15 cellular contexts compared by ENCODE assay signal in genomic region chr16:82134884-82135283, GRCh38. TPM values are rescaled to one million over a fixed set of nuclear protein-coding genes. Genes with fewer than 3 reads are reported as not detected.
DNase-seq lines count a peak whose midpoint lies in the region; ATAC-seq and TF ChIP-seq lines count a peak whose summit lies in the region.
"Had no signal": no experiment of that assay in that cellular context is flagged by ENCODE, and none has a peak within 500 bp of the region (broad histone marks: within the 10 kb centered on the region; RNA-seq: fewer than 3 reads in every experiment).

No MANE protein-coding gene starts in this region.

- intact Hi-C loops in activated CD4-positive, alpha-beta T cell treated with anti-CD3 and anti-CD28 coated beads, Interleukin-2, amount 10 ng/mL, durations not matched to agents 24 days and 14 days (cut with micrococcal nuclease), result loop anchor here (5.0 kb wide), 2 partner anchors 32 to 53 kb away; no protein-coding TSS in a partner anchor
- intact Hi-C loops in Panc1 (cut with micrococcal nuclease; ENCODE audit: unreplicated experiment), result no loop called here

- H3K4me3 ChIP-seq in Panc1 (ENCODE audit: low read depth in 2 of 2, low read length in 2 of 2), result no peak overlapping the region

- H3K9me3 ChIP-seq in KOPT-K1 (ENCODE audit: insufficient read depth, low read length, poor library complexity, severe bottlenecking) (no peaks in the 10 kb centered on the region), Panc1 (ENCODE audit: control insufficient read depth, insufficient read depth, low read depth, low read length) (no peaks in the 10 kb centered on the region)
- H3K9me3 ChIP-seq: BE2C, Caco-2 had no signal

- BruUV-seq in Panc1 (replicated peaks; lab: Mats Ljungman, UMichigan), result no TSS peak

- H3K36me3 Mint-ChIP-seq in activated CD4-positive, alpha-beta T cell treated with anti-CD3 and anti-CD28 coated beads, Interleukin-2, amount 10 ng/mL, durations not matched to agents 24 days and 14 days (ENCODE audit: low read depth), result peaks cover 17% of the 10 kb centered on the region
- H3K36me3 Mint-ChIP-seq in activated CD4-positive, alpha-beta T cell treated with anti-CD3 and anti-CD28 coated beads, Interleukin-2, amount 10 ng/mL, durations not matched to agents 7 days and 5 days (ENCODE audit: low read depth), result peaks cover 13% of the 10 kb centered on the region
- H3K36me3 Mint-ChIP-seq in activated T-cell treated with anti-CD3 and anti-CD28 coated beads, Interleukin-2, amount 50 U/mL, for 24 hours (ENCODE audit: low read depth), result peaks cover 35% of the 10 kb centered on the region

- H3K36me3 ChIP-seq in KOPT-K1 (ENCODE audit: insufficient read depth, low read length), result peaks cover 17% of the 10 kb centered on the region; the same call in 1 of the 2 replicates
- H3K36me3 ChIP-seq in Panc1 (ENCODE audit: control insufficient read depth, insufficient read depth, low read length), result no peaks in the 10 kb centered on the region
- H3K36me3 ChIP-seq: BE2C had no signal

- POLR2A ChIA-PET in activated CD4-positive, alpha-beta T cell treated with anti-CD3 and anti-CD28 coated beads, Interleukin-2, amount 10 ng/mL, durations not matched to agents 7 days and 5 days (lab: Charles Lee), result no interaction called here
- POLR2A ChIA-PET in Panc1 (lab: Charles Lee), result no interaction called here

- ATAC-seq in Panc1, result no peak

- H3K4me1 ChIP-seq in Panc1 (ENCODE audit: control insufficient read depth, insufficient read depth, low read length), result peaks cover 12% of the 10 kb centered on the region
- H3K4me1 ChIP-seq: BE2C, Caco-2 had no signal

- H3K4me1 Mint-ChIP-seq in activated CD4-positive, alpha-beta T cell treated with anti-CD3 and anti-CD28 coated beads, Interleukin-2, amount 10 ng/mL, durations not matched to agents 24 days and 14 days, result peaks cover 15% of the 10 kb centered on the region
- H3K4me1 Mint-ChIP-seq in activated CD4-positive, alpha-beta T cell treated with anti-CD3 and anti-CD28 coated beads, Interleukin-2, amount 10 ng/mL, durations not matched to agents 7 days and 5 days, result peaks cover 28% of the 10 kb centered on the region
- peaks cover 29% of the 10 kb centered on the region for H3K4me1 Mint-ChIP-seq in activated T-cell treated with anti-CD3 and anti-CD28 coated beads, Interleukin-2, amount 50 U/mL, for 24 hours (ENCODE audit: low read depth)

- H3K27ac ChIP-seq in KOPT-K1 (ENCODE audit: low read depth, low read length, poor library complexity, severe bottlenecking), result peak overlapping the region; percentile 60
- H3K27ac ChIP-seq in Panc1 (ENCODE audit: low read length), result peak overlapping the region; percentile 21; the same call in 1 of the 2 replicates

- peak; percentile 36 for DNase-seq in activated CD4-positive, alpha-beta T cell treated with anti-CD3 and anti-CD28 coated beads, Interleukin-2, amount 10 ng/mL, durations not matched to agents 24 days and 14 days
- DNase-seq in activated CD4-positive, alpha-beta T cell treated with anti-CD3 and anti-CD28 coated beads, Interleukin-2, amount 10 ng/mL, durations not matched to agents 7 days and 5 days, result no peak
- DNase-seq in Panc1 (ENCODE audit: low read depth, low spot score) (no peak), retina (peak; percentile 12), SHP77 (lab: John Stamatoyannopoulos, UW) (no peak), NCI-H1105 (lab: John Stamatoyannopoulos, UW) (no peak)
- DNase-seq in activated T-cell treated with anti-CD3 and anti-CD28 coated beads, Interleukin-2, amount 50 U/mL, for 24 hours, result no peak
- DNase-seq: BE2C; C1 segment of cervical spinal cord; Caco-2; CD4-positive, alpha-beta T cell; GDM1; H9; IMR-90 had no signal

- peaks cover 3% of the 10 kb centered on the region for H3K9me3 Mint-ChIP-seq in activated CD4-positive, alpha-beta T cell treated with anti-CD3 and anti-CD28 coated beads, Interleukin-2, amount 10 ng/mL, durations not matched to agents 24 days and 14 days
- peaks cover 4% of the 10 kb centered on the region for H3K9me3 Mint-ChIP-seq in activated CD4-positive, alpha-beta T cell treated with anti-CD3 and anti-CD28 coated beads, Interleukin-2, amount 10 ng/mL, durations not matched to agents 7 days and 5 days
- H3K9me3 Mint-ChIP-seq in activated T-cell treated with anti-CD3 and anti-CD28 coated beads, Interleukin-2, amount 50 U/mL, for 24 hours, result no peaks in the 10 kb centered on the region
- H3K9me3 Mint-ChIP-seq: CD4-positive, alpha-beta T cell; H9 had no signal

- no peaks in the 10 kb centered on the region for H3K27me3 ChIP-seq in Panc1 (ENCODE audit: control insufficient read depth, insufficient read depth, low read length)
- H3K27me3 ChIP-seq: BE2C had no signal

- H3K4me3 Mint-ChIP-seq in activated CD4-positive, alpha-beta T cell treated with anti-CD3 and anti-CD28 coated beads, Interleukin-2, amount 10 ng/mL, durations not matched to agents 24 days and 14 days, result no peak overlapping the region
- H3K4me3 Mint-ChIP-seq in activated CD4-positive, alpha-beta T cell treated with anti-CD3 and anti-CD28 coated beads, Interleukin-2, amount 10 ng/mL, durations not matched to agents 7 days and 5 days, result no peak overlapping the region
- H3K4me3 Mint-ChIP-seq in activated T-cell treated with anti-CD3 and anti-CD28 coated beads, Interleukin-2, amount 50 U/mL, for 24 hours, result no peak overlapping the region
- H3K4me3 Mint-ChIP-seq: H9 had no signal

- H3K27ac Mint-ChIP-seq in activated CD4-positive, alpha-beta T cell treated with anti-CD3 and anti-CD28 coated beads, Interleukin-2, amount 10 ng/mL, durations not matched to agents 24 days and 14 days, result no peak overlapping the region
- H3K27ac Mint-ChIP-seq in activated CD4-positive, alpha-beta T cell treated with anti-CD3 and anti-CD28 coated beads, Interleukin-2, amount 10 ng/mL, durations not matched to agents 7 days and 5 days, result no peak overlapping the region
- no peak overlapping the region for H3K27ac Mint-ChIP-seq in activated T-cell treated with anti-CD3 and anti-CD28 coated beads, Interleukin-2, amount 50 U/mL, for 24 hours
- H3K27ac Mint-ChIP-seq: H9 had no signal

- TF ChIP-seq CTCF in Panc1 (IDR thresholded peaks at IDR 0.05), result no peak

- in situ Hi-C loops in Panc1 (cut with HindIII; ENCODE audit: low pct_unique_long_range_greater_than_20kb, low sequenced_read_pairs), result no loop called here

- CTCF ChIA-PET in activated CD4-positive, alpha-beta T cell treated with anti-CD3 and anti-CD28 coated beads, Interleukin-2, amount 10 ng/mL, durations not matched to agents 7 days and 5 days (lab: Charles Lee), result no interaction called here
- CTCF ChIA-PET in Panc1 (lab: Charles Lee), result no interaction called here

- H3K27me3 Mint-ChIP-seq in activated CD4-positive, alpha-beta T cell treated with anti-CD3 and anti-CD28 coated beads, Interleukin-2, amount 10 ng/mL, durations not matched to agents 24 days and 14 days, result peaks cover 1% of the 10 kb centered on the region
- H3K27me3 Mint-ChIP-seq in activated CD4-positive, alpha-beta T cell treated with anti-CD3 and anti-CD28 coated beads, Interleukin-2, amount 10 ng/mL, durations not matched to agents 7 days and 5 days, result no peaks in the 10 kb centered on the region
- no peaks in the 10 kb centered on the region for H3K27me3 Mint-ChIP-seq in activated T-cell treated with anti-CD3 and anti-CD28 coated beads, Interleukin-2, amount 50 U/mL, for 24 hours
- H3K27me3 Mint-ChIP-seq: CD4-positive, alpha-beta T cell had no signal

RNA-seq across cellular contexts. Expression of gene MPHOSPH6, which starts 35.1 kb away (rescaled TPM):
- total RNA-seq in activated CD4-positive, alpha-beta T cell treated with anti-CD3 and anti-CD28 coated beads, Interleukin-2, amount 10 ng/mL, durations not matched to agents 24 days and 14 days, result 54.1 and 54.8 TPM in 2 replicates
- total RNA-seq in activated CD4-positive, alpha-beta T cell treated with anti-CD3 and anti-CD28 coated beads, Interleukin-2, amount 10 ng/mL, durations not matched to agents 7 days and 5 days, result 10 to 100 TPM; 36.7 to 39.0 TPM
- total RNA-seq in Panc1 (2021; ENCODE audit: unreplicated experiment), result 36.7 TPM
- 27.0 TPM for polyA plus RNA-seq in Panc1 (2012; ENCODE audit: insufficient read length)

Comparison
In these comparisons a context has a peak if more than half of its experiments do, and no peak if none do; other contexts are left out.
1. DNase-seq: peak in activated CD4-positive, alpha-beta T cell treated with anti-CD3 and anti-CD28 coated beads, Interleukin-2, amount 10 ng/mL, durations not matched to agents 24 days and 14 days (single experiment) and retina (single experiment); none in activated CD4-positive, alpha-beta T cell treated with anti-CD3 and anti-CD28 coated beads, Interleukin-2, amount 10 ng/mL, durations not matched to agents 7 days and 5 days (single experiment), Panc1 (single experiment), activated T-cell treated with anti-CD3 and anti-CD28 coated beads, Interleukin-2, amount 50 U/mL, for 24 hours (single experiment), SHP77 (0 of 2) and NCI-H1105 (single experiment).